Comparison of ENCODE assay signal across 18 cellular contexts in the genomic region with DNA sequence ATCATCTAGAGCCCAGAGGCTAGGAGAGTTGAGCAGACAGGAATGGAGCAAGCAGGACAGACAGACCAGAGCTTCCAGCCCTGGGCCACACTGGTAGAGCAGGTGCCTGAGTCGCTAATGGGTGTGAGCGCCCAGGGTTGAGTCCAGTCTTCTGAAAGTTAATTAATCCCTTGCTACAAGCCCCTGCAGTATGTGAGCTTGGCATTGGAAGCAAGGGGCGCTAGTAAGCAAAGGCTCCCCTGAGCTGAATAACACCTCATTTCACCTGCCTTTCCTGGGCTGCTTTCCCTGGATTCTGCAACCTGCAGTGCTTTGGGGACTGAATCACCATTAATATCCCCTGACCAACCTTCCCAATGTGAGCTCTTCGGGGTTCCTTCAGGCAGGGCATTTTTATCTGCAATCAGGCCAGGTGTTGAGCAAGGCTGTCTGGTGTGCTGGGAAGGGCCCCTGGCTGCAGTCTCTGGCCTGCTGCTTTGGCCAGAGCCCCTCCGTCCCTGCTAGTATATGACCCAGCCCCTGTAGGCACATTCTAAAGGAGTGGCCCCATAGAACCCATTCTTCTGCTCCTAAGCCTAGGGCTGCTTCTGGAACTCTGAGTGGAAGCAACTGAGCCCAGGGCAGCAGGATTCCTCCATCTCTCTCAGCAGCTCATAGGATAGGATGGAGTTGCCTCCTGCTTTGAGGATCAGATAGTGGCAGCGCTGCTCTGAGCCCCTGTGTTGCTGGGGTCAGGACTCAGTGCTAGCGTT.
DNase-seq lines count a peak whose midpoint lies in the region; ATAC-seq and TF ChIP-seq lines count a peak whose summit lies in the region.
"Had no signal": no experiment of that assay in that cellular context is flagged by ENCODE, and none has a peak within 500 bp of the region (broad histone marks: within the 10 kb centered on the region; RNA-seq: fewer than 3 reads in every experiment).

No MANE protein-coding gene starts in this region.

- TF ChIP-seq CTCF in WERI-Rb-1 (IDR thresholded peaks at IDR 0.05; ENCODE audit: low read depth, low read length), result 0 out of 2 replicates have a peak, but pooled peaks have one; percentile 24

- ATAC-seq in stimulated activated effector memory CD8-positive, alpha-beta T cell treated with anti-CD3 and anti-CD28 coated beads, Interleukin-12 subunit alpha, Interleukin-12 subunit beta, amount 100 ng/mL, for 72 hours, result peak; percentile 6
- ATAC-seq in HG03095 (IDR thresholded peaks at IDR 0.05; ENCODE audit: unreplicated experiment) (no peak), HG03457 (IDR thresholded peaks at IDR 0.05; ENCODE audit: unreplicated experiment) (no peak)

- H3K9me3 Mint-ChIP-seq in stimulated activated effector memory CD8-positive, alpha-beta T cell treated with anti-CD3 and anti-CD28 coated beads, Interleukin-12 subunit alpha, Interleukin-12 subunit beta, amount 100 ng/mL, for 72 hours, result no peaks in the 10 kb centered on the region

- no peaks in the 10 kb centered on the region for H3K27me3 ChIP-seq in WERI-Rb-1 (ENCODE audit: insufficient read depth, low read depth, severe bottlenecking)
- H3K27me3 ChIP-seq: Peyer's patch had no signal

- peak; percentile 19 for DNase-seq in NCI-H146 (lab: John Stamatoyannopoulos, UW)
- DNase-seq in NCI-H146 treated with DMSO at 0.1 percent for 48 hours (lab: John Stamatoyannopoulos, UW; ENCODE audit: unreplicated experiment), result no peak
- peak; percentile 11 for DNase-seq in WERI-Rb-1
- peak; percentile 39 for DNase-seq in iPS-NIHi11 (ENCODE audit: low spot score)
- DNase-seq in stimulated activated effector memory CD8-positive, alpha-beta T cell treated with anti-CD3 and anti-CD28 coated beads, Interleukin-12 subunit alpha, Interleukin-12 subunit beta, amount 100 ng/mL, for 72 hours (ENCODE audit: low spot score in 2 of 2), result no peak
- DNase-seq in stimulated activated CD4-positive, alpha-beta T cell treated with anti-CD3 and anti-CD28 coated beads, Interleukin-4, amount 100 ng/mL, for 1 hour, result no peak
- DNase-seq: CD4-positive, CD25-positive, alpha-beta regulatory T cell; COR-L47; GDM1; KG1; NCI-H187 treated with DMSO at 0.1 percent for 48 hours; NCI-H345; Peyer's patch; Right ventricle myocardium superior had no signal

- no peak overlapping the region for H3K27ac Mint-ChIP-seq in stimulated activated effector memory CD8-positive, alpha-beta T cell treated with anti-CD3 and anti-CD28 coated beads, Interleukin-12 subunit alpha, Interleukin-12 subunit beta, amount 100 ng/mL, for 72 hours
- H3K27ac Mint-ChIP-seq: B cell; CD4-positive, CD25-positive, alpha-beta regulatory T cell had no signal

- no peaks in the 10 kb centered on the region for H3K36me3 ChIP-seq in WERI-Rb-1
- H3K36me3 ChIP-seq: Peyer's patch had no signal

- H3K27ac ChIP-seq in WERI-Rb-1, result no peak overlapping the region
- H3K27ac ChIP-seq: 22Rv1, Peyer's patch had no signal

- H3K4me1 Mint-ChIP-seq in stimulated activated effector memory CD8-positive, alpha-beta T cell treated with anti-CD3 and anti-CD28 coated beads, Interleukin-12 subunit alpha, Interleukin-12 subunit beta, amount 100 ng/mL, for 72 hours, result no peaks in the 10 kb centered on the region
- H3K4me1 Mint-ChIP-seq: B cell; CD4-positive, CD25-positive, alpha-beta regulatory T cell had no signal

- no peak overlapping the region for H3K4me3 Mint-ChIP-seq in stimulated activated effector memory CD8-positive, alpha-beta T cell treated with anti-CD3 and anti-CD28 coated beads, Interleukin-12 subunit alpha, Interleukin-12 subunit beta, amount 100 ng/mL, for 72 hours
- H3K4me3 Mint-ChIP-seq: B cell; CD4-positive, CD25-positive, alpha-beta regulatory T cell had no signal

- no peak overlapping the region for H3K4me3 ChIP-seq in WERI-Rb-1 (ENCODE audit: low read depth, low read length)
- H3K4me3 ChIP-seq: Peyer's patch had no signal

- H3K9me3 ChIP-seq in WERI-Rb-1 (ENCODE audit: severe bottlenecking), result no peaks in the 10 kb centered on the region
- H3K9me3 ChIP-seq: Peyer's patch had no signal

- no peaks in the 10 kb centered on the region for H3K36me3 Mint-ChIP-seq in stimulated activated effector memory CD8-positive, alpha-beta T cell treated with anti-CD3 and anti-CD28 coated beads, Interleukin-12 subunit alpha, Interleukin-12 subunit beta, amount 100 ng/mL, for 72 hours
- H3K36me3 Mint-ChIP-seq: CD4-positive, CD25-positive, alpha-beta regulatory T cell had no signal

Comparison
In these comparisons a context has a peak if more than half of its experiments do, and no peak if none do; other contexts are left out.
1. DNase-seq: peak in NCI-H146 (single experiment), WERI-Rb-1 (single experiment) and iPS-NIHi11 (single experiment); none in NCI-H146 treated with DMSO at 0.1 percent for 48 hours (single experiment), stimulated activated effector memory CD8-positive, alpha-beta T cell treated with anti-CD3 and anti-CD28 coated beads, Interleukin-12 subunit alpha, Interleukin-12 subunit beta, amount 100 ng/mL, for 72 hours (0 of 2) and stimulated activated CD4-positive, alpha-beta T cell treated with anti-CD3 and anti-CD28 coated beads, Interleukin-4, amount 100 ng/mL, for 1 hour (single experiment).